5 cellular contexts compared by ENCODE assay signal in genomic region chr1:167928919-167929318, GRCh38. TPM values are rescaled to one million over a fixed set of nuclear protein-coding genes. Genes with fewer than 3 reads are reported as not detected.
"Had no signal": no experiment of that assay in that cellular context is flagged by ENCODE, and none has a peak within 500 bp of the region (broad histone marks: within the 10 kb centered on the region; RNA-seq: fewer than 3 reads in every experiment).

No MANE protein-coding gene starts in this region.

RNA-seq across cellular contexts. Expression of gene ADCY10, which starts 15.0 kb away (rescaled TPM):
- total RNA-seq: activated T-cell treated with anti-CD3 and anti-CD28 coated beads, Interleukin-2, amount 50 U/mL, for 4 hours; activated T-helper 1 cell treated with anti-CD3 and anti-CD28 coated beads, Interleukin-12 subunit alpha, Interleukin-12 subunit beta, Interleukin-2, Interleukin-4 antibody, amounts not matched to agents 30 ng/mL and 10 ng/mL and 1 ng/mL, durations not matched to agents 14 hours and 24 hours and 36 hours; PC-3; Right ventricle myocardium inferior; SK-MEL-5 had no signal
